ENCODE assay signal across 8 cellular contexts in the genomic region with DNA sequence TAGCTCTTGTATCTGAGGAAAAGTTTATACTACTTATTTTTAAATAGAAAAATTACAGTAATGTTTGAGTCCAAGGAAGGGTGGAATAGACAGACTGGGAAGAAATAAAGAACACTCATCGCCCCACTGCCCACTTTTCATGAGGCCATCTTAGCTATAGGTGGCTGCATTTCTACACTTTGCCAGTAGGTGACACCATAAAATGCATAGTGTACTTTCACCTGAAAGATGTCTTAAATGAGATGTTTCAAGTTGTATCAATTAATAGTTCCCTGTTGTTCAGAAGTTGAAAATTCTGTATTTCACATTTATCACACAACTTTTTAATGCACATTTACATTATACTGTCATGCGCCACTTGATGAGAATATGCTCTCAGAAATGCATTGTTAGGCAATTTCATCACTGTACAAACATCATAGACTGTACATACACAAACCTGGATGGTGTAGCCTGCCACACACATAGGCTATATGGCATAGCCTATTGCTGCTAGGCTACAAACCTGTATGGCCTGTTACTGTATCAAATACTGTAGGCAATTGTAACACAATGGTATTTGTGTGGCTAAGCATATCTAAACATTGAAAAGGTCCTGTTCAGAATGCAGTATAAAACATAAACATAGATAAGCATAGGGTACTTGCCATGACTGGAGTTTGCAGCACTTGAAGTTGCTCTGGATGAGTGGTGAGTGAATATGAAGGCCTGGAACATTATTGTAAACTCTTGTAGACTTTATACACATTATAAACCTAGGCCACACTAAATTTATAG. TPM values are rescaled to one million over a fixed set of nuclear protein-coding genes. Genes with fewer than 3 reads are reported as not detected.
A peak's percentile ranks its signal among the peaks of the same experiment; 100 is the strongest.
DNase-seq lines count a peak whose midpoint lies in the region; ATAC-seq and TF ChIP-seq lines count a peak whose summit lies in the region.

No MANE protein-coding gene starts in this region.

- no peak overlapping the region for H3K27ac ChIP-seq in tibial artery

- H3K27me3 Mint-ChIP-seq in activated CD4-positive, alpha-beta T cell treated with anti-CD3 and anti-CD28 coated beads for 36 hours, result no peaks in the 10 kb centered on the region
- no peaks in the 10 kb centered on the region for H3K27me3 Mint-ChIP-seq in WTC11 (ENCODE audit: low read depth)

- intact Hi-C loops in activated CD4-positive, alpha-beta T cell treated with anti-CD3 and anti-CD28 coated beads for 36 hours (cut with DNase I, micrococcal nuclease), result loop anchor here (1.0 to 5.0 kb wide), 5 partner anchors 27 to 533 kb away; a partner anchor contains a TSS
- intact Hi-C loops in tibial artery (cut with DNase I; ENCODE audit: low total_unique reads), result no loop called here

- no peaks in the 10 kb centered on the region for H3K36me3 ChIP-seq in tibial artery

- POLR2A ChIA-PET in activated CD4-positive, alpha-beta T cell treated with anti-CD3 and anti-CD28 coated beads for 36 hours (lab: Charles Lee), result no interaction called here
- POLR2A ChIA-PET in WTC11 (lab: Charles Lee), result interaction anchor here (0.6 kb wide), 1 partner anchor 726 kb away, joined by 9 read pairs; no protein-coding TSS in a partner anchor

- no peak overlapping the region for H3K4me3 ChIP-seq in tibial artery

- CTCF ChIA-PET in activated CD4-positive, alpha-beta T cell treated with anti-CD3 and anti-CD28 coated beads for 36 hours (lab: Charles Lee), result interaction anchor here (0.7 to 1.9 kb wide), 9 partner anchors 8 to 314 kb away, joined by 3 to 6 read pairs (median 4); no protein-coding TSS in a partner anchor
- CTCF ChIA-PET in WTC11 (lab: Charles Lee), result interaction anchor here (0.6 to 1.7 kb wide), 13 partner anchors 10 to 641 kb away, joined by 3 to 8 read pairs (median 3); no protein-coding TSS in a partner anchor

- peaks cover 0 to 14% (median 7%) of the 10 kb centered on the region in 4 donors for H3K4me1 ChIP-seq in tibial artery

- ATAC-seq in activated CD4-positive, alpha-beta T cell treated with anti-CD3 and anti-CD28 coated beads for 36 hours, result peak; percentile 60
- peak; percentile 73 for ATAC-seq in WTC11
- ATAC-seq in HG03139 (IDR thresholded peaks at IDR 0.05; ENCODE audit: unreplicated experiment), result no peak

- no peak overlapping the region for H3K4me3 Mint-ChIP-seq in activated CD4-positive, alpha-beta T cell treated with anti-CD3 and anti-CD28 coated beads for 36 hours
- H3K4me3 Mint-ChIP-seq in WTC11, result no peak overlapping the region

- H3K4me1 Mint-ChIP-seq in activated CD4-positive, alpha-beta T cell treated with anti-CD3 and anti-CD28 coated beads for 36 hours, result peaks cover 14% of the 10 kb centered on the region
- H3K4me1 Mint-ChIP-seq in WTC11, result no peaks in the 10 kb centered on the region

- peak; percentile 65 for TF ChIP-seq CTCF in WTC11 (IDR thresholded peaks at IDR 0.05)
- TF ChIP-seq CTCF in tibial artery (IDR thresholded peaks at IDR 0.05), result peak; percentile 44 to 54

- H3K36me3 Mint-ChIP-seq in activated CD4-positive, alpha-beta T cell treated with anti-CD3 and anti-CD28 coated beads for 36 hours (ENCODE audit: low read depth), result peaks cover 5% of the 10 kb centered on the region
- peaks cover 5% of the 10 kb centered on the region; the same call in 1 of the 2 replicates for H3K36me3 Mint-ChIP-seq in WTC11

- H3K27ac Mint-ChIP-seq in activated CD4-positive, alpha-beta T cell treated with anti-CD3 and anti-CD28 coated beads for 36 hours, result no peak overlapping the region
- no peak overlapping the region for H3K27ac Mint-ChIP-seq in WTC11

- DNase-seq in activated CD4-positive, alpha-beta T cell treated with anti-CD3 and anti-CD28 coated beads for 36 hours, result peak; percentile 15
- no peak for DNase-seq in activated CD4-positive, alpha-beta T cell treated with anti-CD3 and anti-CD28 coated beads, Interleukin-2, amount 50 U/mL, for 48 hours
- DNase-seq in HuH-7.5 (ENCODE audit: low spot score) (peak; percentile 7), WTC11 (ENCODE audit: low spot score) (no peak), iris pigment epithelial cell (ENCODE audit: low read depth) (peak; percentile 40), tibial artery (no peak), NCI-H524 treated with DMSO at 0.1 percent for 48 hours (lab: John Stamatoyannopoulos, UW) (no peak)

- no peaks in the 10 kb centered on the region for H3K9me3 Mint-ChIP-seq in activated CD4-positive, alpha-beta T cell treated with anti-CD3 and anti-CD28 coated beads for 36 hours (ENCODE audit: low read depth)
- H3K9me3 Mint-ChIP-seq in WTC11, result no peaks in the 10 kb centered on the region

- H3K9me3 ChIP-seq in tibial artery, result no peaks in the 10 kb centered on the region

- no peaks in the 10 kb centered on the region for H3K27me3 ChIP-seq in tibial artery

TF ChIP-seq in WTC11, 78 proteins besides CTCF, POLR2A, EP300 and RAD21:
- TF ChIP-seq ZNF121 (CRISPR knock-in tag; IDR thresholded peaks at IDR 0.05) (no peak), GABPB1 (CRISPR knock-in tag; IDR thresholded peaks at IDR 0.05) (no peak), ESRRA (CRISPR knock-in tag; IDR thresholded peaks at IDR 0.05; ENCODE audit: borderline replicate concordance) (no peak), RELA (CRISPR knock-in tag; IDR thresholded peaks at IDR 0.05; ENCODE audit: borderline replicate concordance) (no peak), SMAD4 (CRISPR knock-in tag; IDR thresholded peaks at IDR 0.05) (no peak), CREB1 (CRISPR knock-in tag; IDR thresholded peaks at IDR 0.05) (no peak)
- TF ChIP-seq, protein P1, sequence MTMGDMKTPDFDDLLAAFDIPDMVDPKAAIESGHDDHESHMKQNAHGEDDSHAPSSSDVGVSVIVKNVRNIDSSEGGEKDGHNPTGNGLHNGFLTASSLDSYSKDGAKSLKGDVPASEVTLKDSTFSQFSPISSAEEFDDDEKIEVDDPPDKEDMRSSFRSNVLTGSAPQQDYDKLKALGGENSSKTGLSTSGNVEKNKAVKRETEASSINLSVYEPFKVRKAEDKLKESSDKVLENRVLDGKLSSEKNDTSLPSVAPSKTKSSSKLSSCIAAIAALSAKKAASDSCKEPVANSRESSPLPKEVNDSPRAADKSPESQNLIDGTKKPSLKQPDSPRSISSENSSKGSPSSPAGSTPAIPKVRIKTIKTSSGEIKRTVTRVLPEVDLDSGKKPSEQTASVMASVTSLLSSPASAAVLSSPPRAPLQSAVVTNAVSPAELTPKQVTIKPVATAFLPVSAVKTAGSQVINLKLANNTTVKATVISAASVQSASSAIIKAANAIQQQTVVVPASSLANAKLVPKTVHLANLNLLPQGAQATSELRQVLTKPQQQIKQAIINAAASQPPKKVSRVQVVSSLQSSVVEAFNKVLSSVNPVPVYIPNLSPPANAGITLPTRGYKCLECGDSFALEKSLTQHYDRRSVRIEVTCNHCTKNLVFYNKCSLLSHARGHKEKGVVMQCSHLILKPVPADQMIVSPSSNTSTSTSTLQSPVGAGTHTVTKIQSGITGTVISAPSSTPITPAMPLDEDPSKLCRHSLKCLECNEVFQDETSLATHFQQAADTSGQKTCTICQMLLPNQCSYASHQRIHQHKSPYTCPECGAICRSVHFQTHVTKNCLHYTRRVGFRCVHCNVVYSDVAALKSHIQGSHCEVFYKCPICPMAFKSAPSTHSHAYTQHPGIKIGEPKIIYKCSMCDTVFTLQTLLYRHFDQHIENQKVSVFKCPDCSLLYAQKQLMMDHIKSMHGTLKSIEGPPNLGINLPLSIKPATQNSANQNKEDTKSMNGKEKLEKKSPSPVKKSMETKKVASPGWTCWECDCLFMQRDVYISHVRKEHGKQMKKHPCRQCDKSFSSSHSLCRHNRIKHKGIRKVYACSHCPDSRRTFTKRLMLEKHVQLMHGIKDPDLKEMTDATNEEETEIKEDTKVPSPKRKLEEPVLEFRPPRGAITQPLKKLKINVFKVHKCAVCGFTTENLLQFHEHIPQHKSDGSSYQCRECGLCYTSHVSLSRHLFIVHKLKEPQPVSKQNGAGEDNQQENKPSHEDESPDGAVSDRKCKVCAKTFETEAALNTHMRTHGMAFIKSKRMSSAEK (CRISPR knock-in tag; IDR thresholded peaks at IDR 0.05; ENCODE audit: borderline replicate concordance), result no peak
- TF ChIP-seq, protein P2, sequence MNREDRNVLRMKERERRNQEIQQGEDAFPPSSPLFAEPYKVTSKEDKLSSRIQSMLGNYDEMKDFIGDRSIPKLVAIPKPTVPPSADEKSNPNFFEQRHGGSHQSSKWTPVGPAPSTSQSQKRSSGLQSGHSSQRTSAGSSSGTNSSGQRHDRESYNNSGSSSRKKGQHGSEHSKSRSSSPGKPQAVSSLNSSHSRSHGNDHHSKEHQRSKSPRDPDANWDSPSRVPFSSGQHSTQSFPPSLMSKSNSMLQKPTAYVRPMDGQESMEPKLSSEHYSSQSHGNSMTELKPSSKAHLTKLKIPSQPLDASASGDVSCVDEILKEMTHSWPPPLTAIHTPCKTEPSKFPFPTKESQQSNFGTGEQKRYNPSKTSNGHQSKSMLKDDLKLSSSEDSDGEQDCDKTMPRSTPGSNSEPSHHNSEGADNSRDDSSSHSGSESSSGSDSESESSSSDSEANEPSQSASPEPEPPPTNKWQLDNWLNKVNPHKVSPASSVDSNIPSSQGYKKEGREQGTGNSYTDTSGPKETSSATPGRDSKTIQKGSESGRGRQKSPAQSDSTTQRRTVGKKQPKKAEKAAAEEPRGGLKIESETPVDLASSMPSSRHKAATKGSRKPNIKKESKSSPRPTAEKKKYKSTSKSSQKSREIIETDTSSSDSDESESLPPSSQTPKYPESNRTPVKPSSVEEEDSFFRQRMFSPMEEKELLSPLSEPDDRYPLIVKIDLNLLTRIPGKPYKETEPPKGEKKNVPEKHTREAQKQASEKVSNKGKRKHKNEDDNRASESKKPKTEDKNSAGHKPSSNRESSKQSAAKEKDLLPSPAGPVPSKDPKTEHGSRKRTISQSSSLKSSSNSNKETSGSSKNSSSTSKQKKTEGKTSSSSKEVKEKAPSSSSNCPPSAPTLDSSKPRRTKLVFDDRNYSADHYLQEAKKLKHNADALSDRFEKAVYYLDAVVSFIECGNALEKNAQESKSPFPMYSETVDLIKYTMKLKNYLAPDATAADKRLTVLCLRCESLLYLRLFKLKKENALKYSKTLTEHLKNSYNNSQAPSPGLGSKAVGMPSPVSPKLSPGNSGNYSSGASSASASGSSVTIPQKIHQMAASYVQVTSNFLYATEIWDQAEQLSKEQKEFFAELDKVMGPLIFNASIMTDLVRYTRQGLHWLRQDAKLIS (CRISPR knock-in tag; IDR thresholded peaks at IDR 0.05; ENCODE audit: borderline replicate concordance), result no peak

RNA-seq across cellular contexts. Expression of a gene that starts 27.5 kb away (rescaled TPM):
- total RNA-seq in activated CD4-positive, alpha-beta T cell treated with anti-CD3 and anti-CD28 coated beads for 36 hours, result under 1 TPM in 1 of 2 experiments, not detected in 1; 0.57 TPM
- total RNA-seq in WTC11 (2021), result not detected in 3 replicates

RNA-seq across cellular contexts. Expression of a gene that starts 50.1 kb away (rescaled TPM):
- total RNA-seq in activated CD4-positive, alpha-beta T cell treated with anti-CD3 and anti-CD28 coated beads for 36 hours, result 10 to 100 TPM; 21.7 to 26.4 TPM
- 18.9 to 20.5 TPM (median 19.2 TPM) in 3 replicates for total RNA-seq in WTC11 (2021)

RNA-seq across cellular contexts. Expression of a gene that starts 50.2 kb away (rescaled TPM):
- 100 to 1,000 TPM; 100 to 108 TPM for total RNA-seq in activated CD4-positive, alpha-beta T cell treated with anti-CD3 and anti-CD28 coated beads for 36 hours
- 58.4 to 60.0 TPM (median 58.8 TPM) in 3 replicates for total RNA-seq in WTC11 (2021)

Comparison
In these comparisons a context has a peak if more than half of its experiments do, and no peak if none do; other contexts are left out.
1. DNase-seq: peak in activated CD4-positive, alpha-beta T cell treated with anti-CD3 and anti-CD28 coated beads for 36 hours (single experiment), HuH-7.5 (single experiment) and iris pigment epithelial cell (single experiment); none in activated CD4-positive, alpha-beta T cell treated with anti-CD3 and anti-CD28 coated beads, Interleukin-2, amount 50 U/mL, for 48 hours (0 of 2), WTC11 (single experiment), tibial artery (0 of 2) and NCI-H524 treated with DMSO at 0.1 percent for 48 hours (single experiment).